Comparison of ENCODE assay signal across 6 cellular contexts in genomic region chr16:30194177-30194925, GRCh38. TPM values are rescaled to one million over a fixed set of nuclear protein-coding genes. Genes with fewer than 3 reads are reported as not detected.
DNase-seq lines count a peak whose midpoint lies in the region; ATAC-seq and TF ChIP-seq lines count a peak whose summit lies in the region.
"Not testable (repeated sequence)": the region's sequence is repeated elsewhere in the genome, so short reads cannot be mapped to it uniquely, and the experiment has no call there.

No MANE protein-coding gene starts in this region.

- DNase-seq in LNCaP clone FGC (ENCODE audit: low read depth); MCF 10A (ENCODE audit: unreplicated experiment): not testable (repeated sequence)
- peak in 1 of 2 donors; percentile 77 for DNase-seq in left lung
- peak in 1 of 2 donors; percentile 24 for DNase-seq in stimulated activated naive CD8-positive, alpha-beta T cell treated with anti-CD3 and anti-CD28 coated beads, Interleukin-15, amount 100 ng/mL, for 72 hours

- not testable (repeated sequence) for H3K27me3 ChIP-seq in left lung

- ATAC-seq in GM18861 (IDR thresholded peaks at IDR 0.05; ENCODE audit: unreplicated experiment) (peak; percentile 34), HG02678 (IDR thresholded peaks at IDR 0.05; ENCODE audit: unreplicated experiment) (peak; percentile 60), left lung (peak; percentile 87)
- ATAC-seq in stimulated activated naive CD8-positive, alpha-beta T cell treated with anti-CD3 and anti-CD28 coated beads, Interleukin-15, amount 100 ng/mL, for 72 hours: peak; percentile 80

- H3K27ac ChIP-seq in left lung: not testable (repeated sequence)

- POLR2A ChIA-PET in MCF 10A (lab: Yijun Ruan, JAX): not testable (repeated sequence)

- H3K9me3 Mint-ChIP-seq in MCF 10A (ENCODE audit: unreplicated experiment); stimulated activated naive CD8-positive, alpha-beta T cell treated with anti-CD3 and anti-CD28 coated beads, Interleukin-15, amount 100 ng/mL, for 72 hours: not testable (repeated sequence)

- BruUV-seq in MCF 10A (replicated peaks; lab: Mats Ljungman, UMichigan): TSS peak; percentile 93

- H3K36me3 Mint-ChIP-seq in MCF 10A (ENCODE audit: insufficient read depth, unreplicated experiment): not testable (repeated sequence)

- not testable (repeated sequence) for H3K9me3 ChIP-seq in left lung

- H3K4me1 ChIP-seq in left lung: not testable (repeated sequence)

- not testable (repeated sequence) for H3K27ac Mint-ChIP-seq in MCF 10A (ENCODE audit: low read depth, unreplicated experiment); stimulated activated naive CD8-positive, alpha-beta T cell treated with anti-CD3 and anti-CD28 coated beads, Interleukin-15, amount 100 ng/mL, for 72 hours

- intact Hi-C loops in MCF 10A (cut with micrococcal nuclease); left lung (cut with DNase I): not testable (repeated sequence)

- H3K4me1 Mint-ChIP-seq in MCF 10A (ENCODE audit: insufficient read depth, unreplicated experiment); stimulated activated naive CD8-positive, alpha-beta T cell treated with anti-CD3 and anti-CD28 coated beads, Interleukin-15, amount 100 ng/mL, for 72 hours: not testable (repeated sequence)

- H3K4me3 ChIP-seq in LNCaP clone FGC (ENCODE audit: low read depth, low read length): peak overlapping the region; percentile 48
- peak overlapping the region; percentile 40 to 44 for H3K4me3 ChIP-seq in left lung

- not testable (repeated sequence) for TF ChIP-seq CTCF in LNCaP clone FGC (IDR thresholded peaks at IDR 0.05; ENCODE audit: control insufficient read depth, extremely low read depth, insufficient read depth); MCF 10A (IDR thresholded peaks at IDR 0.05; ENCODE audit: unreplicated experiment); left lung (IDR thresholded peaks at IDR 0.05)

- H3K36me3 ChIP-seq in left lung: not testable (repeated sequence)

- not testable (repeated sequence) for H3K27me3 Mint-ChIP-seq in MCF 10A (ENCODE audit: insufficient read depth, unreplicated experiment); stimulated activated naive CD8-positive, alpha-beta T cell treated with anti-CD3 and anti-CD28 coated beads, Interleukin-15, amount 100 ng/mL, for 72 hours

- H3K4me3 Mint-ChIP-seq in MCF 10A (ENCODE audit: unreplicated experiment); stimulated activated naive CD8-positive, alpha-beta T cell treated with anti-CD3 and anti-CD28 coated beads, Interleukin-15, amount 100 ng/mL, for 72 hours: not testable (repeated sequence)

- CTCF ChIA-PET in MCF 10A (lab: Yijun Ruan, JAX): not testable (repeated sequence)

RNA-seq across cellular contexts. Expression of gene SLX1A, which starts 0.7 kb away (rescaled TPM):
- total RNA-seq in MCF 10A (2022) (21.4 and 37.1 TPM in 2 replicates), left lung (10 to 100 TPM; 21.5 to 25.5 TPM)

RNA-seq across cellular contexts. Expression of gene BOLA2B, which starts 0.9 kb away (rescaled TPM):
- total RNA-seq in MCF 10A (2022) (132 and 133 TPM in 2 replicates), left lung (100 to 1,000 TPM in 1 of 2 donors, 10 to 100 TPM in 1; 59.3 to 101 TPM)

RNA-seq across cellular contexts. Expression of gene SULT1A3, which starts 4.7 kb away (rescaled TPM):
- 13.4 TPM in 2 replicates for total RNA-seq in MCF 10A (2022)
- total RNA-seq in left lung: 10 to 100 TPM; 19.7 to 29.3 TPM

RNA-seq across cellular contexts. Expression of gene CORO1A, which starts 10.9 kb away (rescaled TPM):
- total RNA-seq in MCF 10A (2022) (0.83 and 1.9 TPM in 2 replicates), left lung (100 to 1,000 TPM in 1 of 2 donors, 10 to 100 TPM in 1; 29.3 to 172 TPM)

RNA-seq across cellular contexts. Expression of gene NPIPB13, which starts 53.9 kb away (rescaled TPM):
- total RNA-seq in MCF 10A (2022) (11.6 and 15.3 TPM in 2 replicates), left lung (10 to 100 TPM; 13.6 to 27.0 TPM)

Comparison
In these comparisons a context has a peak if more than half of its experiments do, and no peak if none do; other contexts are left out.
1. ATAC-seq: peak in every context shown above with its lines; median percentile 87 in left lung; 80 in stimulated activated naive CD8-positive, alpha-beta T cell treated with anti-CD3 and anti-CD28 coated beads, Interleukin-15, amount 100 ng/mL, for 72 hours; 60 in HG02678; 34 in GM18861.